In the genomic region with DNA sequence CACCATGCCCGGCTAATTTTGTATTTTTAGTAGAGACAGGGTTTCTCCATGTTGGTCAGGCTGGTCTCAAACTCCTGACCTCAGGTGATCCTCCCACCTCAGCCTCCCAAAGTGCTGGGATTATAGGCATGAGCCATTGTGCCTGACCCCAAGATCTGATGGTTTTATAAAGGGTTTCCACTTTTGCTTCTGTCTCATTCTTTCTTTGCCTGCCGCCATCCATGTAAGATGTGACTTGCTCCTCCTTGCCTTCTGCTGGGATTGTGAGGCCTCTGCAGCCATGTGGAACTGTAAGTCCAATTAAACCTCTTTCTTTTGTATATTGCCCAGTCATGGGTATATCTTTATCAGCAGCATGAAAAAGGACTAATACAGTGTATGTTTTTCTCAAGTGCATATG, we compare ENCODE assay signal across 10 cellular contexts. TPM values are rescaled to one million over a fixed set of nuclear protein-coding genes. Genes with fewer than 3 reads are reported as not detected.
"Had no signal": no experiment of that assay in that cellular context is flagged by ENCODE, and none has a peak within 500 bp of the region (broad histone marks: within the 10 kb centered on the region; RNA-seq: fewer than 3 reads in every experiment).

No MANE protein-coding gene starts in this region.

RNA-seq across cellular contexts. Expression of gene DDX4, which starts 18.8 kb away (rescaled TPM):
- total RNA-seq: stomach, subcutaneous adipose tissue, suprapubic skin, thoracic aorta, transverse colon, upper lobe of left lung, upper lobe of right lung, ureter, vagina had no signal
- polyA plus RNA-seq: stomach, urinary bladder had no signal
